Comparison of ENCODE assay signal across 15 cellular contexts in the genomic region with DNA sequence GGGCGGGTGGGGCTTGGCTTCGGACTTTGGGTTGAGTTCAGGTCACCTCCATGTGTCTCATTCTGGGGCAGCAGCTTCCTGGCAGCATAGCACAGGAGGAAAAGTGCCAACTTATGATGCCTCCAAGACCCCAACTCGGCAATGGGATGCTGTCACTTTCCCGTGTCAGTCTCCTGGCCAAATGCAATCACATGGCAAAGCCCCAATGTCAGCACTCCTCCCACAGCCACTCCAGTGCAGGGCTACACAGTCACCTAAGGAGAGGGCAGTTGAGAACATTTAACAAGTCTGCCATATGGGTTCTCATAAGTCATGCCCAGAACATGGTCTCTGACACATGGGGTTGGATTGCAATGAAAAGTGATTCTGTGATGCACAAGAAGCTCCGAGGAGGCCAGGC. TPM values are rescaled to one million over a fixed set of nuclear protein-coding genes. Genes with fewer than 3 reads are reported as not detected.
DNase-seq lines count a peak whose midpoint lies in the region; ATAC-seq and TF ChIP-seq lines count a peak whose summit lies in the region.
"Had no signal": no experiment of that assay in that cellular context is flagged by ENCODE, and none has a peak within 500 bp of the region (broad histone marks: within the 10 kb centered on the region; RNA-seq: fewer than 3 reads in every experiment).

No MANE protein-coding gene starts in this region.

- no peak overlapping the region for H2AFZ ChIP-seq in ACC112 (ENCODE audit: low read length, unreplicated experiment)

- DNase-seq in NCI-H446 (lab: John Stamatoyannopoulos, UW) (peak; percentile 30 to 89), endodermal cell (peak; percentile 44), iris pigment epithelial cell (ENCODE audit: low read depth) (peak; percentile 58), endothelial cell (ENCODE audit: low spot score) (no peak), retina (no peak)
- DNase-seq: activated naive CD4-positive, alpha-beta T cell; DMS53; midbrain; NCI-H1048; nucleus accumbens had no signal

- H3K4me1 ChIP-seq in ACC112 (ENCODE audit: control insufficient read depth, insufficient read depth, low read length, unreplicated experiment) (peaks cover 28% of the 10 kb centered on the region), endodermal cell (ENCODE audit: control insufficient read depth, insufficient read depth, low read length) (no peaks in the 10 kb centered on the region)

- H3K36me3 Mint-ChIP-seq in endodermal cell (ENCODE audit: low read depth) (peaks cover 9% of the 10 kb centered on the region), endothelial cell (ENCODE audit: low read depth, unreplicated experiment) (peaks cover 91% of the 10 kb centered on the region)

- H3K27ac Mint-ChIP-seq in endodermal cell (no peak overlapping the region), endothelial cell (ENCODE audit: unreplicated experiment) (no peak overlapping the region)

- H3K9me3 Mint-ChIP-seq in endodermal cell (no peaks in the 10 kb centered on the region), endothelial cell (ENCODE audit: unreplicated experiment) (no peaks in the 10 kb centered on the region)

- H3K36me3 ChIP-seq in ACC112 (ENCODE audit: insufficient read depth, low read length) (peaks cover 50% of the 10 kb centered on the region), endodermal cell (ENCODE audit: control insufficient read depth, insufficient read depth, low read length) (peaks cover 8% of the 10 kb centered on the region)

- H3K4me3 ChIP-seq in ACC112 (ENCODE audit: low read depth, low read length) (no peak overlapping the region), endodermal cell (ENCODE audit: low read length) (no peak overlapping the region)
- H3K4me3 ChIP-seq: GM12878 had no signal

- ATAC-seq in GM19397 (IDR thresholded peaks at IDR 0.05; ENCODE audit: unreplicated experiment) (no peak), GM18870 (IDR thresholded peaks at IDR 0.05; ENCODE audit: unreplicated experiment) (no peak)
- ATAC-seq: GM12878 had no signal

- H3K27me3 Mint-ChIP-seq in endodermal cell (ENCODE audit: insufficient read depth) (no peaks in the 10 kb centered on the region), endothelial cell (ENCODE audit: unreplicated experiment) (peaks cover 40% of the 10 kb centered on the region)

- peaks cover 3% of the 10 kb centered on the region for H3K4me1 Mint-ChIP-seq in endodermal cell
- peaks cover 68% of the 10 kb centered on the region for H3K4me1 Mint-ChIP-seq in endothelial cell (ENCODE audit: unreplicated experiment)

- no peaks in the 10 kb centered on the region for H3K9me3 ChIP-seq in endodermal cell (ENCODE audit: control insufficient read depth, low read length)

- H3K27me3 ChIP-seq in ACC112 (ENCODE audit: insufficient read depth, low read length) (no peaks in the 10 kb centered on the region), endodermal cell (ENCODE audit: control insufficient read depth, insufficient read depth, low read length, poor library complexity, severe bottlenecking) (no peaks in the 10 kb centered on the region)

- no peak overlapping the region for H3K9ac ChIP-seq in endodermal cell (ENCODE audit: extremely low read depth, low read length, poor library complexity, severe bottlenecking)

- 76 to 82% methylated on average over 5 of the region's 5 CpGs for WGBS in endodermal cell (ENCODE audit: insufficient coverage in 1 of 2, insufficient read length in 1 of 2), 2 experiments

- H3K4me3 Mint-ChIP-seq in endodermal cell: no peak overlapping the region
- no peak overlapping the region for H3K4me3 Mint-ChIP-seq in endothelial cell (ENCODE audit: unreplicated experiment)

- H3K27ac ChIP-seq in ACC112 (ENCODE audit: low read depth, low read length) (peak overlapping the region; percentile 96), endodermal cell (ENCODE audit: low read depth, low read length) (no peak overlapping the region)
- H3K27ac ChIP-seq: VCaP had no signal

- peaks cover 91% of the 10 kb centered on the region for H3K79me2 ChIP-seq in ACC112 (ENCODE audit: control insufficient read depth, insufficient read depth, low read length, unreplicated experiment)

- no peak for TF ChIP-seq CTCF in endodermal cell (conservative IDR thresholded peaks at IDR 0.05)
- TF ChIP-seq CTCF in endothelial cell (IDR thresholded peaks at IDR 0.05; ENCODE audit: unreplicated experiment): no peak

RNA-seq across cellular contexts. Expression of gene ELK3, which starts 26.7 kb away (rescaled TPM):
- total RNA-seq in endodermal cell (10 to 100 TPM; 17.1 to 18.1 TPM), endothelial cell (ENCODE audit: unreplicated experiment) (294 TPM)
- 20.7 TPM for polyA plus RNA-seq in endodermal cell (2013, experiment 1 of 2)
- polyA plus RNA-seq in endodermal cell (2013, experiment 2 of 2): 26.6 TPM

Comparison
In these comparisons a context has a peak if more than half of its experiments do, and no peak if none do; other contexts are left out.
1. DNase-seq: peak in NCI-H446 (2 of 2), endodermal cell (single experiment) and iris pigment epithelial cell (single experiment); none in endothelial cell (single experiment) and retina (single experiment).
2. RNA of gene ELK3, which starts 26.7 kb away (total RNA-seq): 294 TPM in endothelial cell (single experiment); 17.1 to 18.1 TPM in endodermal cell; every median in the first group is over 10 times any median in the second.